18 cellular contexts compared by ENCODE assay signal in genomic region chr13:20812890-20813289, GRCh38. TPM values are rescaled to one million over a fixed set of nuclear protein-coding genes. Genes with fewer than 3 reads are reported as not detected.
DNase-seq lines count a peak whose midpoint lies in the region; ATAC-seq and TF ChIP-seq lines count a peak whose summit lies in the region.
"Had no signal": no experiment of that assay in that cellular context is flagged by ENCODE, and none has a peak within 500 bp of the region (broad histone marks: within the 10 kb centered on the region; RNA-seq: fewer than 3 reads in every experiment).

No MANE protein-coding gene starts in this region.

- TF ChIP-seq CTCF in cardiac muscle cell (IDR thresholded peaks at IDR 0.05; ENCODE audit: low read depth, low read length): no peak
- TF ChIP-seq CTCF in ascending aorta (IDR thresholded peaks at IDR 0.05): no peak
- no peak for TF ChIP-seq CTCF in lower lobe of right lung (IDR thresholded peaks at IDR 0.05)
- TF ChIP-seq CTCF in thoracic aorta (IDR thresholded peaks at IDR 0.05): no peak

- H3K27ac ChIP-seq in cardiac muscle cell (peak overlapping the region; percentile 13), ascending aorta (peak overlapping the region; percentile 82 to 87), lower lobe of right lung (peak overlapping the region; percentile 18), thoracic aorta (peak overlapping the region; percentile 84)

- intact Hi-C loops in Right ventricle myocardium superior (cut with DNase I): no loop called here
- intact Hi-C loops in ascending aorta (cut with DNase I): loop anchor here (2.0 to 10.0 kb wide), 2 partner anchors 38 to 252 kb away; partner anchors contain the start of gene LATS2
- intact Hi-C loops in lower lobe of right lung (cut with DNase I): no loop called here
- intact Hi-C loops in head of caudate nucleus (cut with DNase I): no loop called here

- no peak for DNase-seq in cardiac muscle cell (ENCODE audit: low read depth in 1 of 2, low spot score in 1 of 2)
- DNase-seq in Right ventricle myocardium superior: no peak
- DNase-seq in ascending aorta (ENCODE audit: low spot score in 2 of 2): no peak
- no peak for DNase-seq in lower lobe of right lung
- no peak for DNase-seq in thoracic aorta (ENCODE audit: low spot score)
- no peak for DNase-seq in NCI-H187 treated with DMSO at 0.1 percent for 48 hours (lab: John Stamatoyannopoulos, UW)
- no peak for DNase-seq in activated gamma-delta T cell treated with Interleukin-2 at 50 U/mL for 16 hours
- no peak for DNase-seq in head of caudate nucleus
- DNase-seq: AML-193, DMS53, NCI-H1048, NCI-H2107, NCI-H345, NCI-H69, SHP77 treated with DMSO at 0.1 percent for 48 hours had no signal

- H3K27me3 ChIP-seq in cardiac muscle cell: no peaks in the 10 kb centered on the region
- no peaks in the 10 kb centered on the region for H3K27me3 ChIP-seq in ascending aorta
- no peaks in the 10 kb centered on the region for H3K27me3 ChIP-seq in lower lobe of right lung (ENCODE audit: low read depth)
- H3K27me3 ChIP-seq in thoracic aorta (replicated peaks; ENCODE audit: insufficient read depth): no peaks in the 10 kb centered on the region

- H3K4me1 ChIP-seq in cardiac muscle cell (ENCODE audit: low read depth): peaks cover 83% of the 10 kb centered on the region
- H3K4me1 ChIP-seq in ascending aorta: peaks cover 0 to 24% of the 10 kb centered on the region in 2 donors
- H3K4me1 ChIP-seq in lower lobe of right lung: peaks cover 25% of the 10 kb centered on the region
- H3K4me1 ChIP-seq in thoracic aorta (ENCODE audit: control insufficient read depth in 1 of 2, low read depth in 2 of 2): peaks cover 2 to 30% of the 10 kb centered on the region in 2 donors

- ATAC-seq in Right ventricle myocardium superior (ENCODE audit: poor library complexity) (no peak), lower lobe of right lung (no peak), thoracic aorta (ENCODE audit: insufficient number of reproducible peaks, low FRiP score, low read depth) (no peak)
- ATAC-seq: GM12878, HCT116, K562 had no signal

- H3K4me3 ChIP-seq in cardiac muscle cell: no peak overlapping the region
- H3K4me3 ChIP-seq in ascending aorta: no peak overlapping the region
- no peak overlapping the region for H3K4me3 ChIP-seq in lower lobe of right lung
- H3K4me3 ChIP-seq in thoracic aorta: no peak overlapping the region
- H3K4me3 ChIP-seq: GM12878, K562 had no signal

- H3K36me3 ChIP-seq in cardiac muscle cell (peaks cover 32% of the 10 kb centered on the region), ascending aorta (peaks cover 5 to 18% of the 10 kb centered on the region in 2 donors), lower lobe of right lung (peaks cover 22% of the 10 kb centered on the region), thoracic aorta (peaks cover 4% of the 10 kb centered on the region)

- no peaks in the 10 kb centered on the region for H3K9me3 ChIP-seq in cardiac muscle cell (ENCODE audit: low read depth)
- H3K9me3 ChIP-seq in ascending aorta: no peaks in the 10 kb centered on the region
- H3K9me3 ChIP-seq in lower lobe of right lung: no peaks in the 10 kb centered on the region
- no peaks in the 10 kb centered on the region for H3K9me3 ChIP-seq in thoracic aorta

RNA-seq across cellular contexts. Expression of gene EEF1AKMT1, which starts 39.1 kb away (rescaled TPM):
- total RNA-seq in cardiac muscle cell: 4.2 and 7.2 TPM in 2 replicates
- 11.5 and 18.3 TPM in 2 replicates for polyA plus RNA-seq in cardiac muscle cell
- 9.0 TPM for total RNA-seq in Right ventricle myocardium superior
- not detected for total RNA-seq in ascending aorta
- 8.7 TPM for total RNA-seq in lower lobe of right lung
- 10 to 100 TPM in 1 of 2 donors, 1 to 10 TPM in 1; 8.4 to 12.7 TPM for total RNA-seq in thoracic aorta

Comparison
In these comparisons a context has a peak if more than half of its experiments do, and no peak if none do; other contexts are left out.
1. H3K27ac ChIP-seq: peak in every context shown above with its lines; median percentile 84 in ascending aorta; 84 in thoracic aorta; 18 in lower lobe of right lung; 13 in cardiac muscle cell.